In genomic region chr18:23231340-23232021, GRCh38 we compare ENCODE assay signal across 8 cellular contexts.
DNase-seq lines count a peak whose midpoint lies in the region; ATAC-seq, FAIRE-seq and TF ChIP-seq lines count a peak whose summit lies in the region.

No MANE protein-coding gene starts in this region.

- DNase-seq in CD8-positive, alpha-beta T cell, result peak; percentile 41 to 85 (median 62)
- peak; percentile 98 for DNase-seq in LHCN-M2 (ENCODE audit: low read depth)
- DNase-seq in activated CD8-positive, alpha-beta memory T cell treated with anti-CD3 and anti-CD28 coated beads for 1 hour (ENCODE audit: extremely low read depth in 1 of 2, low read depth in 1 of 2), result peak; percentile 35 to 49
- no peak for DNase-seq in endothelial cell (ENCODE audit: low spot score)
- DNase-seq in pancreas, result peak in 1 of 6 donors; percentile 49
- peak in 1 of 2 donors; percentile 78 for DNase-seq in upper lobe of left lung
- DNase-seq in NCI-H146 treated with DMSO at 0.1 percent for 48 hours (lab: John Stamatoyannopoulos, UW; ENCODE audit: unreplicated experiment), result no peak

- intact Hi-C loops in CD8-positive, alpha-beta T cell (cut with DNase I, micrococcal nuclease), result loop anchor here (2.0 to 10.0 kb wide), 4 partner anchors 76 to 297 kb away; partner anchors contain the start of genes CABLES1 (in 1 of the 2) and RBBP8 (in 1 of the 2)
- intact Hi-C loops in pancreas (cut with DNase I), result no loop called here

- CTCF ChIA-PET in CD8-positive, alpha-beta T cell (lab: Charles Lee), result interaction anchor here (0.6 kb wide), 1 partner anchor 98 kb away, joined by 3 read pairs; no protein-coding TSS in a partner anchor

- H3K9me3 ChIP-seq in CD8-positive, alpha-beta T cell (ENCODE audit: low read length), result no peaks in the 10 kb centered on the region
- no peaks in the 10 kb centered on the region for H3K9me3 ChIP-seq in pancreas
- H3K9me3 ChIP-seq in upper lobe of left lung, result no peaks in the 10 kb centered on the region

- ATAC-seq in CD8-positive, alpha-beta T cell, result peak; percentile 85
- ATAC-seq in GM21529 (IDR thresholded peaks at IDR 0.05; ENCODE audit: unreplicated experiment), result peak; percentile 82
- ATAC-seq in pancreas, result peak in 3 of 4 donors; percentile 69 to 77 (median 71)
- ATAC-seq in upper lobe of left lung (ENCODE audit: low FRiP score in 2 of 2), result peak; percentile 75 to 88

- TF ChIP-seq POLR2A in upper lobe of left lung (IDR thresholded peaks at IDR 0.05), result no peak

- no peaks in the 10 kb centered on the region for H3K9me3 Mint-ChIP-seq in CD8-positive, alpha-beta T cell
- H3K9me3 Mint-ChIP-seq in endothelial cell (ENCODE audit: unreplicated experiment), result no peaks in the 10 kb centered on the region

- H3K27me3 Mint-ChIP-seq in CD8-positive, alpha-beta T cell (ENCODE audit: low read depth), result no peaks in the 10 kb centered on the region
- peaks cover 4% of the 10 kb centered on the region for H3K27me3 Mint-ChIP-seq in endothelial cell (ENCODE audit: unreplicated experiment)

- POLR2A ChIA-PET in CD8-positive, alpha-beta T cell (lab: Charles Lee), result interaction anchor here (1.2 kb wide), 1 partner anchor 28 kb away, joined by 3 read pairs; no protein-coding TSS in a partner anchor

- FAIRE-seq in pancreas (lab: Jason Lieb, UNC), result no peak

- H3K27ac Mint-ChIP-seq in CD8-positive, alpha-beta T cell, result peak overlapping the region; percentile 92
- no peak overlapping the region for H3K27ac Mint-ChIP-seq in endothelial cell (ENCODE audit: unreplicated experiment)

- no peaks in the 10 kb centered on the region for H3K36me3 ChIP-seq in CD8-positive, alpha-beta T cell (ENCODE audit: insufficient read depth, low read length)
- H3K36me3 ChIP-seq in pancreas (no peaks in the 10 kb centered on the region), upper lobe of left lung (no peaks in the 10 kb centered on the region)

- peak overlapping the region; percentile 5 for H3K27ac ChIP-seq in CD8-positive, alpha-beta T cell (ENCODE audit: low read depth, low read length)
- H3K27ac ChIP-seq in pancreas (peak overlapping the region in 2 of 4 donors; percentile 39 to 47), upper lobe of left lung (peak overlapping the region; percentile 28 to 55 (median 54))

- TF ChIP-seq EP300 in upper lobe of left lung (IDR thresholded peaks at IDR 0.05), result peak in 2 of 4 donors; percentile 60 to 84

- H3K4me1 ChIP-seq in CD8-positive, alpha-beta T cell (ENCODE audit: insufficient read depth, low read length), result peaks cover 11% of the 10 kb centered on the region
- H3K4me1 ChIP-seq in pancreas (peaks cover 0 to 10% (median 0%) of the 10 kb centered on the region in 3 donors), upper lobe of left lung (peaks cover 22 to 40% (median 37%) of the 10 kb centered on the region in 4 donors)

- TF ChIP-seq CTCF in CD8-positive, alpha-beta T cell (IDR thresholded peaks at IDR 0.05), result no peak
- TF ChIP-seq CTCF in endothelial cell (IDR thresholded peaks at IDR 0.05; ENCODE audit: unreplicated experiment) (no peak), pancreas (IDR thresholded peaks at IDR 0.05) (no peak), upper lobe of left lung (IDR thresholded peaks at IDR 0.05) (no peak)

- no peaks in the 10 kb centered on the region for H3K36me3 Mint-ChIP-seq in CD8-positive, alpha-beta T cell
- H3K36me3 Mint-ChIP-seq in endothelial cell (ENCODE audit: low read depth, unreplicated experiment), result peaks cover 39% of the 10 kb centered on the region

- WGBS in pancreas, 2 donors, result 83 to 86% methylated on average over 20 of the region's 20 CpGs
- 39 to 48% methylated on average over 20 of the region's 20 CpGs for WGBS in upper lobe of left lung, 2 donors

- H3K4me3 Mint-ChIP-seq in CD8-positive, alpha-beta T cell, result peak overlapping the region; percentile 9
- H3K4me3 Mint-ChIP-seq in endothelial cell (ENCODE audit: unreplicated experiment), result peak overlapping the region; percentile 20

- no peak overlapping the region for H3K4me3 ChIP-seq in CD8-positive, alpha-beta T cell (ENCODE audit: low read depth, low read length)
- H3K4me3 ChIP-seq in pancreas (no peak overlapping the region), upper lobe of left lung (no peak overlapping the region)

- peaks cover 23% of the 10 kb centered on the region for H3K4me1 Mint-ChIP-seq in CD8-positive, alpha-beta T cell (ENCODE audit: low read depth)
- peaks cover 24% of the 10 kb centered on the region for H3K4me1 Mint-ChIP-seq in endothelial cell (ENCODE audit: unreplicated experiment)

- no peaks in the 10 kb centered on the region for H3K27me3 ChIP-seq in CD8-positive, alpha-beta T cell (ENCODE audit: insufficient read depth, low read length)
- H3K27me3 ChIP-seq in pancreas, result no peaks in the 10 kb centered on the region
- H3K27me3 ChIP-seq in upper lobe of left lung, result no peaks in the 10 kb centered on the region

Comparison
In these comparisons a context has a peak if more than half of its experiments do, and no peak if none do; other contexts are left out.
1. DNase-seq: peak in CD8-positive, alpha-beta T cell (7 of 7), LHCN-M2 (single experiment) and activated CD8-positive, alpha-beta memory T cell treated with anti-CD3 and anti-CD28 coated beads for 1 hour (2 of 2); none in endothelial cell (single experiment) and NCI-H146 treated with DMSO at 0.1 percent for 48 hours (single experiment).
2. intact Hi-C loops: an anchor here in CD8-positive, alpha-beta T cell (2.0 to 10.0 kb wide); none called in pancreas.
3. Peak in every context shown above with its lines, with median percentiles within 50 percentile points of each other: ATAC-seq.